In the genomic region with DNA sequence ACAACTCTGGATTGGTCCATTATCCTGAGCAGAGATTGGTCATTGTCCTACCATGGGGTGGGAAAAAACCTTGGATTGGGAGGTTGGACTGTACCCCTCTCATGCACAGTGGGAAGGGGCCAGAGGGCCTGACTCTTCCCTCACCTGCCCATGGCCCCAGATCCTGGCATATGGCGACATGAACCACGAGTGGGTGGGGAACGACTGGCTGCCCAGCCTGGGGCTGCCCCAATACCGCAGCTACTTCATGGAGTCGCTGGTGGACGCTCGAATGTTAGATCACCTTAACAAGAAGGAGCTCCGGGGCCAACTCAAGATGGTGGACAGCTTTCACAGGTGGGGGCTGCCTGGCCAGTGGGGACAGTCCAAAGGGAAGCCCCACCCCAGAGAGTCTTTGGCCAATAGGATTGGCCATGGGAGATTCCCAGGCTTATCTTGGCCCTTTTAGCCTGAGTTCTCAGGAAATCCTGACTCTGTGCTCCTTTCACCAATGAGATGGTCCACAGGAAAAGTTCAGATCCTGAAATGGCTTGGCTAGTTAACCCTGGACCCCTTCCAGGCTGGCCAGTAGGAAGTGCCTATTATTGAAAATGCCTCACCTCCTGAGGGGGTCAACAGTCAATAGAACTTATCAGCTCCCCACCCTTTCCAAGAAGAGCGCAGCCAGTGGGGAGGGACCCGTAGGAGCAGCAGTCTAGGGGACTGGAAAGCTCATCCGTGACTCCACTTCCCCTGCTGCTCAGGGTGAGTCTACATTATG, we compare ENCODE assay signal across 9 cellular contexts. TPM values are rescaled to one million over a fixed set of nuclear protein-coding genes. Genes with fewer than 3 reads are reported as not detected.
DNase-seq lines count a peak whose midpoint lies in the region; ATAC-seq and TF ChIP-seq lines count a peak whose summit lies in the region.
"Had no signal": no experiment of that assay in that cellular context is flagged by ENCODE, and none has a peak within 500 bp of the region (broad histone marks: within the 10 kb centered on the region; RNA-seq: fewer than 3 reads in every experiment).

No MANE protein-coding gene starts in this region.

- no peak for ATAC-seq in activated naive CD4-positive, alpha-beta T cell treated with anti-CD3 and anti-CD28 coated beads, Interleukin-2, amount 50 U/mL, for 72 hours
- ATAC-seq in lower lobe of right lung = no peak
- no peak for ATAC-seq in HG03571 (IDR thresholded peaks at IDR 0.05; ENCODE audit: unreplicated experiment)

- no peaks in the 10 kb centered on the region for H3K9me3 Mint-ChIP-seq in activated naive CD4-positive, alpha-beta T cell treated with anti-CD3 and anti-CD28 coated beads for 36 hours
- H3K9me3 Mint-ChIP-seq in activated naive CD4-positive, alpha-beta T cell treated with anti-CD3 and anti-CD28 coated beads, Interleukin-2, amount 50 U/mL, for 72 hours = peaks cover 0 to 5% of the 10 kb centered on the region in 2 donors

- no peaks in the 10 kb centered on the region for H3K36me3 Mint-ChIP-seq in activated naive CD4-positive, alpha-beta T cell treated with anti-CD3 and anti-CD28 coated beads for 36 hours (ENCODE audit: low read depth)
- H3K36me3 Mint-ChIP-seq in activated naive CD4-positive, alpha-beta T cell treated with anti-CD3 and anti-CD28 coated beads, Interleukin-2, amount 50 U/mL, for 72 hours = peaks cover 0 to 11% of the 10 kb centered on the region in 2 donors

- CTCF ChIA-PET in activated naive CD4-positive, alpha-beta T cell treated with anti-CD3 and anti-CD28 coated beads for 36 hours (lab: Charles Lee) = interaction anchor here (0.6 to 3.2 kb wide), 5 partner anchors 12 to 155 kb away, joined by 3 to 9 read pairs (median 3); partner anchors contain the start of genes GYS1, LIN7B and RUVBL2

- intact Hi-C loops in activated naive CD4-positive, alpha-beta T cell treated with anti-CD3 and anti-CD28 coated beads for 36 hours (cut with micrococcal nuclease) = loop anchor here (5.0 kb wide), 1 partner anchor 91 kb away; the partner anchor contains the start of gene CGB7
- intact Hi-C loops in lower lobe of right lung (cut with DNase I) = no loop called here
- intact Hi-C loops in tibial artery (cut with DNase I; ENCODE audit: low total_unique reads) = loop anchor here (5.0 kb wide), 2 partner anchors 49 to 51 kb away; no protein-coding TSS in a partner anchor

- peak overlapping the region; percentile 13 for H3K4me3 Mint-ChIP-seq in activated naive CD4-positive, alpha-beta T cell treated with anti-CD3 and anti-CD28 coated beads for 36 hours

- DNase-seq in activated naive CD4-positive, alpha-beta T cell treated with anti-CD3 and anti-CD28 coated beads for 36 hours = no peak
- no peak for DNase-seq in activated naive CD4-positive, alpha-beta T cell treated with anti-CD3 and anti-CD28 coated beads, Interleukin-2, amount 50 U/mL, for 72 hours (ENCODE audit: low spot score in 2 of 2)
- no peak for DNase-seq in coronary artery (ENCODE audit: low spot score)
- DNase-seq in lower lobe of right lung = no peak
- no peak for DNase-seq in tibial artery
- DNase-seq in COLO668 (lab: John Stamatoyannopoulos, UW; ENCODE audit: unreplicated experiment) = no peak
- DNase-seq in NCI-H748 (lab: John Stamatoyannopoulos, UW; ENCODE audit: unreplicated experiment) = no peak

- H3K27ac Mint-ChIP-seq in activated naive CD4-positive, alpha-beta T cell treated with anti-CD3 and anti-CD28 coated beads for 36 hours = no peak overlapping the region
- no peak overlapping the region for H3K27ac Mint-ChIP-seq in activated naive CD4-positive, alpha-beta T cell treated with anti-CD3 and anti-CD28 coated beads, Interleukin-2, amount 50 U/mL, for 72 hours

- peaks cover 65% of the 10 kb centered on the region for H3K27me3 Mint-ChIP-seq in activated naive CD4-positive, alpha-beta T cell treated with anti-CD3 and anti-CD28 coated beads for 36 hours (ENCODE audit: low read depth)

- peaks cover 61% of the 10 kb centered on the region for H3K4me1 ChIP-seq in lower lobe of right lung
- H3K4me1 ChIP-seq in tibial artery = peaks cover 0 to 51% (median 39%) of the 10 kb centered on the region in 4 donors

- H3K27ac ChIP-seq in coronary artery (peak overlapping the region in 1 of 2 donors; percentile 94), lower lobe of right lung (peak overlapping the region; percentile 81), tibial artery (no peak overlapping the region)

- H3K27me3 ChIP-seq in lower lobe of right lung (ENCODE audit: low read depth) (no peaks in the 10 kb centered on the region), tibial artery (no peaks in the 10 kb centered on the region)

- H3K4me3 ChIP-seq in coronary artery (peak overlapping the region; percentile 92), lower lobe of right lung (peak overlapping the region; percentile 90), tibial artery (peak overlapping the region; percentile 73 to 78)

- peaks cover 25% of the 10 kb centered on the region for H3K4me1 Mint-ChIP-seq in activated naive CD4-positive, alpha-beta T cell treated with anti-CD3 and anti-CD28 coated beads for 36 hours (ENCODE audit: low read depth)

- H3K36me3 ChIP-seq in lower lobe of right lung = no peaks in the 10 kb centered on the region
- H3K36me3 ChIP-seq in tibial artery = no peaks in the 10 kb centered on the region

- TF ChIP-seq CTCF in coronary artery (IDR thresholded peaks at IDR 0.05) (no peak), lower lobe of right lung (IDR thresholded peaks at IDR 0.05) (no peak), tibial artery (IDR thresholded peaks at IDR 0.05) (no peak)

- H3K9me3 ChIP-seq in lower lobe of right lung (no peaks in the 10 kb centered on the region), tibial artery (no peaks in the 10 kb centered on the region)

RNA-seq across cellular contexts. Expression of gene HRC, which starts 7.1 kb away (rescaled TPM):
- not detected for total RNA-seq in activated naive CD4-positive, alpha-beta T cell treated with anti-CD3 and anti-CD28 coated beads for 36 hours
- not detected for total RNA-seq in activated naive CD4-positive, alpha-beta T cell treated with anti-CD3 and anti-CD28 coated beads, Interleukin-2, amount 50 U/mL, for 72 hours
- 1.8 TPM for total RNA-seq in lower lobe of right lung

RNA-seq across cellular contexts. Expression of gene TRPM4, which starts 9.5 kb away (rescaled TPM):
- total RNA-seq in activated naive CD4-positive, alpha-beta T cell treated with anti-CD3 and anti-CD28 coated beads for 36 hours = under 1 TPM; 0.22 to 0.62 TPM
- total RNA-seq in activated naive CD4-positive, alpha-beta T cell treated with anti-CD3 and anti-CD28 coated beads, Interleukin-2, amount 50 U/mL, for 72 hours = under 1 TPM; 0.23 to 0.58 TPM
- total RNA-seq in lower lobe of right lung = 51.6 TPM

RNA-seq across cellular contexts. Expression of gene PPFIA3, which starts 28.8 kb away (rescaled TPM):
- total RNA-seq in activated naive CD4-positive, alpha-beta T cell treated with anti-CD3 and anti-CD28 coated beads for 36 hours = 1 to 10 TPM; 4.6 to 4.9 TPM
- total RNA-seq in activated naive CD4-positive, alpha-beta T cell treated with anti-CD3 and anti-CD28 coated beads, Interleukin-2, amount 50 U/mL, for 72 hours = 10 to 100 TPM; 10.3 to 11.3 TPM
- total RNA-seq in lower lobe of right lung = 4.3 TPM

RNA-seq across cellular contexts. Expression of gene C19orf73, which starts 29.2 kb away (rescaled TPM):
- 1 to 10 TPM; 1.5 to 1.9 TPM for total RNA-seq in activated naive CD4-positive, alpha-beta T cell treated with anti-CD3 and anti-CD28 coated beads for 36 hours
- total RNA-seq in activated naive CD4-positive, alpha-beta T cell treated with anti-CD3 and anti-CD28 coated beads, Interleukin-2, amount 50 U/mL, for 72 hours = 1 to 10 TPM; 1.1 TPM
- total RNA-seq in lower lobe of right lung = 1.4 TPM
- total RNA-seq: myocyte had no signal

RNA-seq across cellular contexts. Expression of gene LIN7B, which starts 33.9 kb away (rescaled TPM):
- 1 to 10 TPM; 3.4 to 3.8 TPM for total RNA-seq in activated naive CD4-positive, alpha-beta T cell treated with anti-CD3 and anti-CD28 coated beads for 36 hours
- total RNA-seq in activated naive CD4-positive, alpha-beta T cell treated with anti-CD3 and anti-CD28 coated beads, Interleukin-2, amount 50 U/mL, for 72 hours = 10 to 100 TPM in 1 of 2 donors, 1 to 10 TPM in 1; 1.9 to 12.4 TPM
- total RNA-seq in lower lobe of right lung = 10.6 TPM

Comparison
In these comparisons a context has a peak if more than half of its experiments do, and no peak if none do; other contexts are left out.
1. RNA of gene TRPM4, which starts 9.5 kb away (total RNA-seq): 51.6 TPM in lower lobe of right lung (single experiment); 0.22 to 0.62 TPM in activated naive CD4-positive, alpha-beta T cell treated with anti-CD3 and anti-CD28 coated beads for 36 hours and 0.23 to 0.58 TPM in activated naive CD4-positive, alpha-beta T cell treated with anti-CD3 and anti-CD28 coated beads, Interleukin-2, amount 50 U/mL, for 72 hours; every median in the first group is over 10 times any median in the second.
2. Peak in every context shown above with its lines, with median percentiles within 50 percentile points of each other: H3K4me3 ChIP-seq.